8 cellular contexts compared by ENCODE assay signal in the genomic region with DNA sequence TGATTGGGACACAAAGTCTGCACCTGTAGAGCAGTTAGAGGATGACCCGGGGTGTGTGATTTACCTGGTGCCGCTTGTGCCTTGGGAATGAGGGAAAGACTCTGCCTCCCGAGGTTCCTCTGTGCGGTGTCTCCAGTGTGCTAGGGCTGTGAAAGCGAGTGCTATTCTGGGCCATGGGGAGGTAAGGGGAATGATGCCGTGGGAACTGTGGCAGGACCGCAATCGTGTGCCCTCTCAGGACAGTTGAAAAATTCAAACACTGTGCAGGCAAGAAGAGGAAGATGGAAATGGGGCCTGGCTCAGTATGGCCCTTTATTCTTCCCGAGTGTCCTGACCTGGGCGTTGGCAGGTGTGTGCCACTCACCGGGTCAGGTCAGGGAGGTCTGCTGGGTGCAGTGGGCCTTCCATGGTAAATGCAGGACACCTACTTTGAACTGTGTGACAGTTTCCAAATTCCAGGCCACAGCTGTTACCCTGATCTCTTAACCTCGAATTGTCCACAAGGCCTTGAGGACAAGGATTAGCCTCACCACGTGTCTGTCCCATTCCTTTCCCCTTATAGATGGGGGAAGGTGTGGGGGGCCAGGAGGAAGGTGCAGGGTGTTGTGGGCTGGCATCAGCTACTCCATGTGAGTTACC. TPM values are rescaled to one million over a fixed set of nuclear protein-coding genes. Genes with fewer than 3 reads are reported as not detected.
DNase-seq lines count a peak whose midpoint lies in the region; ATAC-seq and TF ChIP-seq lines count a peak whose summit lies in the region.

No MANE protein-coding gene starts in this region.

- H3K4me3 Mint-ChIP-seq in chondrocyte (ENCODE audit: unreplicated experiment) = peak overlapping the region; percentile 86

- peaks cover 9% of the 10 kb centered on the region for H3K36me3 Mint-ChIP-seq in chondrocyte (ENCODE audit: low read depth)

- TF ChIP-seq CTCF in AG04449 (IDR thresholded peaks at IDR 0.05; ENCODE audit: insufficient read depth, low read length, missing control alignments) (no peak), chondrocyte (IDR thresholded peaks at IDR 0.05) (no peak), GM13977 (IDR thresholded peaks at IDR 0.05; ENCODE audit: extremely low read depth, insufficient read depth, missing control alignments) (no peak)

- peaks cover 37% of the 10 kb centered on the region for H3K4me1 Mint-ChIP-seq in chondrocyte (ENCODE audit: low read depth)

- H3K27ac Mint-ChIP-seq in chondrocyte (ENCODE audit: unreplicated experiment) = peak overlapping the region; percentile 59

- no peaks in the 10 kb centered on the region for H3K9me3 Mint-ChIP-seq in chondrocyte (ENCODE audit: low read depth)

- POLR2A ChIA-PET in AG04449 (lab: Yijun Ruan, JAX) = interaction anchor here (1.0 to 1.6 kb wide), 2 partner anchors 12 to 17 kb away, joined by 3 to 5 read pairs; no protein-coding TSS in a partner anchor

- in situ Hi-C loops in GM13977 (cut with MboI; ENCODE audit: low pct_unique_long_range_greater_than_20kb, low sequenced_read_pairs, unreplicated experiment) = loop anchor here (25.0 kb wide), 1 partner anchor 283 kb away; no protein-coding TSS in a partner anchor

- CTCF ChIA-PET in AG04449 (lab: Yijun Ruan, JAX) = interaction anchor here (0.7 to 4.3 kb wide), 6 partner anchors 10 to 72 kb away, joined by 3 to 44 read pairs (median 4); no protein-coding TSS in a partner anchor

- ATAC-seq in GM19455 (IDR thresholded peaks at IDR 0.05; ENCODE audit: unreplicated experiment) = no peak

- DNase-seq in AG04449 (ENCODE audit: low read depth, low spot score) (no peak), chondrocyte (ENCODE audit: low spot score) (no peak), myocyte (ENCODE audit: low read depth) (peak; percentile 50), NCI-H82 treated with DMSO at 0.1 percent for 48 hours (lab: John Stamatoyannopoulos, UW; ENCODE audit: unreplicated experiment) (no peak), GM13977 (ENCODE audit: low spot score) (no peak), NOMO-1 treated with dmso at 0.1 percent for 144 hours (lab: John Stamatoyannopoulos, UW; ENCODE audit: unreplicated experiment) (no peak)
- no peak for DNase-seq in Jurkat, Clone E6-1 (ENCODE audit: low read depth, low spot score)

- H3K4me3 ChIP-seq in AG04449 (ENCODE audit: low read depth, low read length) = peak overlapping the region; percentile 98
- peak overlapping the region; percentile 97 for H3K4me3 ChIP-seq in Jurkat, Clone E6-1 (ENCODE audit: low read length)

- H3K27me3 Mint-ChIP-seq in chondrocyte (ENCODE audit: low read depth) = no peaks in the 10 kb centered on the region

RNA-seq across cellular contexts. Expression of gene SIVA1, which starts 1.4 kb away (rescaled TPM):
- 269 TPM for polyA plus RNA-seq in Jurkat, Clone E6-1 (2012; ENCODE audit: insufficient read depth, insufficient read length)
- total RNA-seq in chondrocyte = 47.0 to 54.9 TPM (median 47.4 TPM) in 3 replicates
- 173 and 212 TPM in 2 replicates for total RNA-seq in myocyte
- polyA plus RNA-seq in myocyte (2012) = 73.7 TPM

RNA-seq across cellular contexts. Expression of gene ADSS1, which starts 30.3 kb away (rescaled TPM):
- 1.5 TPM for polyA plus RNA-seq in Jurkat, Clone E6-1 (2012; ENCODE audit: insufficient read depth, insufficient read length)
- total RNA-seq in chondrocyte (7.1 to 9.9 TPM (median 7.9 TPM) in 3 replicates), myocyte (11.2 and 20.2 TPM in 2 replicates)
- 11.3 TPM for polyA plus RNA-seq in myocyte (2012)

RNA-seq across cellular contexts. Expression of gene AKT1, which starts 41.2 kb away (rescaled TPM):
- polyA plus RNA-seq in Jurkat, Clone E6-1 (2012; ENCODE audit: insufficient read depth, insufficient read length) = 149 TPM
- 143 to 158 TPM (median 156 TPM) in 3 replicates for total RNA-seq in chondrocyte
- total RNA-seq in myocyte = 128 and 136 TPM in 2 replicates
- polyA plus RNA-seq in myocyte (2012) = 160 TPM

RNA-seq across cellular contexts. Expression of gene ZBTB42, which starts 46.6 kb away (rescaled TPM):
- 4.2 TPM for polyA plus RNA-seq in Jurkat, Clone E6-1 (2012; ENCODE audit: insufficient read depth, insufficient read length)
- total RNA-seq in chondrocyte (2.1 to 2.8 TPM (median 2.6 TPM) in 3 replicates), myocyte (7.6 TPM in 2 replicates)
- polyA plus RNA-seq in myocyte (2012) = 2.5 TPM
